Comparison of ENCODE assay signal across 9 cellular contexts in the genomic region with DNA sequence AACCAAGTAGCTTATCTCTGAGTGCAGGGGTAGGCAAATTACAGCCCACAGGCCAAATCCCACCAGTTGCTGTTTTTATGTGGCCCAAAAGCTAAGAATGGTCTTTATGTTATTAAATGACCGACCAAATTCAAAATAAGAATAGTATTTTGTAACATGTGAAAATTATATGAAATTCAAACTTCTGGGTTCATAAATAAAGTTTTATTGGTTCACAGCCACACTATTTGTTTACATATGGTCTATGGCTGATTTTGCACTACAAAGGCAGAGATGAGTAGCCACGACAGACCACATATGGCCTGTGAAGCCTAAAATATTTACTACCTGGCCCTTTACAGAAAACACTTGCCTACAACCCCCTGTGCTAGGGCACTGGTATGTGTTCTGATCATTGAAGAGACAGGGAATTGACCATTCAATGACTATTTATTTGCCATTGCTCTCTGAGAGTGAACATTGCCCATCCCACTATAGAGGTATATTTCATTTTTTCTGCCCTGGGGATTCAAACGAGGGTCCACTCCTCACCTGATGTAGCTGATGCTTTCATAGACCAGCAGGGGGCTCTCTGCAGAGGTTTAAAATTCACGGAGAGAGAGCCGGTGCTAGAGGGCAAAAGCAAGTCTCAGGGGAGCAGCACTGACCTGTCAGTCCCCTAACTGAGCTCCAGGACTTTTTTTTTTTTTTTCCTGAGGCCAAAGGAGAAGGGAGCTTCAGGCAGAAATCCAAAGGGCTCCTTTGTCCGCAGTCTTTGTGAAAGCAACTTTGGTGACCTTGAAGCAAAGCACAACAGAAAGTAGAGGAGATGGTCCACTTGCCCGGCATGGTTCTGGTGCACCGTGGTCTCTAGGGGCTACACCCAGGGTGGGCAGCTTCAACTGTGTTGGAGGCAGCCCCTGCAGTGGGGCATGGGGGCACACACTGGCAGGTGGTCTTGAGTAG. TPM values are rescaled to one million over a fixed set of nuclear protein-coding genes. Genes with fewer than 3 reads are reported as not detected.
A peak's percentile ranks its signal among the peaks of the same experiment; 100 is the strongest.
DNase-seq lines count a peak whose midpoint lies in the region; ATAC-seq, FAIRE-seq and TF ChIP-seq lines count a peak whose summit lies in the region.
"Had no signal": no experiment of that assay in that cellular context is flagged by ENCODE, and none has a peak within 500 bp of the region (broad histone marks: within the 10 kb centered on the region; RNA-seq: fewer than 3 reads in every experiment).

No MANE protein-coding gene starts in this region.

- H3K36me3 ChIP-seq in GM12878 (ENCODE audit: control insufficient read depth in 2 of 2, insufficient read depth in 2 of 2, low read length in 1 of 2) (no peaks in the 10 kb centered on the region), stomach (no peaks in the 10 kb centered on the region)

- peak; percentile 90 for FAIRE-seq in GM12878 (lab: Jason Lieb, UNC)
- FAIRE-seq: A204.1 had no signal

- H3K9ac ChIP-seq in GM12878 (ENCODE audit: control insufficient read depth, insufficient read depth, low read length): no peak overlapping the region

- no peaks in the 10 kb centered on the region for H4K20me1 ChIP-seq in GM12878 (ENCODE audit: control insufficient read depth, insufficient read depth)

- H3K27me3 ChIP-seq in GM12878 (replicated peaks in 1 of 2; ENCODE audit: control insufficient read depth in 2 of 2, insufficient read depth in 2 of 2, low read length in 1 of 2): 0 out of 4 replicates have a peak, but pooled peaks cover 1 to 4% of the 10 kb centered on the region in 2 experiments
- H3K27me3 ChIP-seq in stomach: peaks cover 0 to 52% (median 13%) of the 10 kb centered on the region in 3 donors

- H3K27ac ChIP-seq in GM12878 (ENCODE audit: control insufficient read depth, insufficient read depth) (no peak overlapping the region), stomach (no peak overlapping the region)

- no peak overlapping the region for H3K4me3 ChIP-seq in GM12878
- H3K4me3 ChIP-seq in stomach: no peak overlapping the region

- in situ Hi-C loops in SK-MEL-5 (cut with HindIII; ENCODE audit: low pct_unique_long_range_greater_than_20kb, low sequenced_read_pairs) (no loop called here), GM12878 (cut with MboI) (no loop called here)

- peak; percentile 94 for ATAC-seq in GM12878
- ATAC-seq in HG02610 (IDR thresholded peaks at IDR 0.05; ENCODE audit: unreplicated experiment): no peak

- SMC1A ChIA-PET in GM12878 (lab: Charles Lee; ENCODE audit: uncharacterized antibody, unreplicated experiment): interaction anchor here (0.6 to 14.3 kb wide), 7 partner anchors 9 to 107 kb away, joined by 3 to 245 read pairs (median 3); a partner anchor contains a TSS

- WGBS in GM12878 (ENCODE audit: insufficient coverage, insufficient replicate concordance, low lambda C conversion rate, missing lambda C conversion rate): 13% methylated on average over 8 of the region's 8 CpGs
- 27 to 39% (median 33%) methylated on average over 8 of the region's 8 CpGs for WGBS in stomach, 5 donors

- H2AFZ ChIP-seq in GM12878 (ENCODE audit: control insufficient read depth, low read depth, low read length): no peak overlapping the region

- POLR2A ChIA-PET in GM12878 (lab: Charles Lee): interaction anchor here (0.7 to 1.5 kb wide), 2 partner anchors 79 to 1227 kb away, joined by 3 to 5 read pairs; no protein-coding TSS in a partner anchor

- H3K9me3 ChIP-seq in GM12878 (replicated peaks; ENCODE audit: control insufficient read depth, insufficient read depth, low read length) (no peaks in the 10 kb centered on the region), stomach (no peaks in the 10 kb centered on the region)

- no peaks in the 10 kb centered on the region for H3K79me2 ChIP-seq in GM12878 (ENCODE audit: control insufficient read depth, insufficient read depth, low read length)

- peak; percentile 75 for TF ChIP-seq RAD21 in GM12878 (IDR thresholded peaks at IDR 0.05; ENCODE audit: insufficient read depth, low read depth, low read length)

- no peak overlapping the region for H3K4me2 ChIP-seq in GM12878 (ENCODE audit: control insufficient read depth, insufficient read depth)

- no peak for TF ChIP-seq POLR2A in GM12878 (IDR thresholded peaks at IDR 0.05; ENCODE audit: low read depth, low read length)
- TF ChIP-seq POLR2A in stomach (IDR thresholded peaks at IDR 0.05): no peak

- CTCF ChIA-PET in GM12878 (lab: Yijun Ruan, JAX): interaction anchor here (0.6 to 17.5 kb wide), 21 partner anchors 9 to 1087 kb away, joined by 3 to 521 read pairs (median 3); a partner anchor contains a TSS

- DNase-seq in DMS 273 (lab: John Stamatoyannopoulos, UW; ENCODE audit: unreplicated experiment) (peak; percentile 69), DMS 273 treated with DMSO at 0.1 percent for 48 hours (lab: John Stamatoyannopoulos, UW) (no peak), LoVo (ENCODE audit: low spot score) (peak; percentile 42), SK-MEL-5 (ENCODE audit: low read depth, low spot score) (peak; percentile 69), GM12878 (ENCODE audit: low read depth, low spot score) (no peak), kidney glomerular epithelial cell (lab: John Stamatoyannopoulos, UW) (peak; percentile 29), stomach (no peak)

- TF ChIP-seq EP300 in GM12878 (IDR thresholded peaks at IDR 0.05; ENCODE audit: borderline replicate concordance in 1 of 2, control insufficient read depth in 1 of 2, low read depth in 2 of 2, low read length in 2 of 2) (no peak), stomach (IDR thresholded peaks at IDR 0.05) (no peak)

- TF ChIP-seq CTCF in GM12878 (IDR thresholded peaks at IDR 0.05 in 2 of 3, conservative IDR thresholded peaks at IDR 0.05 in 1 of 3; ENCODE audit: control insufficient read depth in 2 of 3, extremely low read depth in 1 of 3, insufficient read depth in 1 of 3, low read depth in 3 of 3, low read length in 3 of 3) (peak; percentile 63 to 75 (median 70)), stomach (IDR thresholded peaks at IDR 0.05) (peak in 5 of 7 experiments; percentile 23 to 59 (median 44))

- BruUV-seq in GM12878 (replicated peaks; lab: Mats Ljungman, UMichigan): no TSS peak

- H3K4me1 ChIP-seq in GM12878 (ENCODE audit: control insufficient read depth, insufficient read depth, low read length) (no peaks in the 10 kb centered on the region), stomach (peaks cover 0 to 20% (median 2%) of the 10 kb centered on the region in 4 donors)

- RAD21 ChIA-PET in GM12878 (lab: Charles Lee; ENCODE audit: unreplicated experiment): interaction anchor here (0.9 to 7.9 kb wide), 5 partner anchors 74 to 99 kb away, joined by 3 to 105 read pairs (median 4); a partner anchor contains a TSS

- intact Hi-C loops in GM12878 (cut with micrococcal nuclease; ENCODE audit: unreplicated experiment) (loop anchor here (1.0 kb wide), 1 partner anchor 79 kb away; no protein-coding TSS in a partner anchor), stomach (cut with DNase I; ENCODE audit: low total_unique reads) (loop anchor here (5.0 kb wide), 1 partner anchor 79 kb away; no protein-coding TSS in a partner anchor)

RNA-seq across cellular contexts. Expression of a gene that starts 7.3 kb away (rescaled TPM):
- total RNA-seq in SK-MEL-5 (2014; rRNA removed; shearing (Covaris generic)): 77.8 and 87.0 TPM in 2 replicates
- 35.8 and 39.6 TPM in 2 replicates for polyA plus RNA-seq in SK-MEL-5 (2015; cell fraction: cytosol; rRNA removed)
- polyA plus RNA-seq in SK-MEL-5 (2015; cell fraction: nucleus; rRNA removed): 42.9 and 75.5 TPM in 2 replicates
- total RNA-seq in GM12878 (2013; cell fraction: nucleolus; rRNA removed): 127 and 129 TPM in 2 replicates
- total RNA-seq in GM12878 (2014; rRNA removed) (80.0 and 87.7 TPM in 2 replicates), GM12878 (2014; rRNA removed; fragmentation: Illumina TruSeq; extraction: Trizol) (153 and 167 TPM in 2 replicates), GM12878 (2021) (66.6 and 71.6 TPM in 2 replicates), stomach (100 to 1,000 TPM in 2 of 5 donors, 10 to 100 TPM in 2, not detected in 1; 70.7 to 152 (median 99.1) TPM)
- polyA plus RNA-seq in GM12878 (2011; ENCODE audit: low read depth): 32.8 TPM
- polyA plus RNA-seq in GM12878 (2011; rRNA removed) (71.8 and 92.8 TPM in 2 replicates), GM12878 (2014; fragmentation: Illumina TruSeq; extraction: Trizol) (138 and 145 TPM in 2 replicates), GM12878 (2014; fragmentation: Nextera tagmentation; extraction: Ambion mirVana) (10 to 100 TPM; 64.2 to 91.3 TPM), GM12878 (2014; rRNA removed) (76.2 and 85.1 TPM in 2 replicates), GM12878 (2016; fragmentation: Nextera tagmentation; extraction: Ambion mirVana) (100 to 1,000 TPM; 113 to 118 TPM), stomach (10 to 100 TPM; 42.6 to 82.7 (median 68.3) TPM)
- polyA plus RNA-seq in GM12878 (2011; cell fraction: cytosol; rRNA removed): 25.9 and 36.9 TPM in 2 replicates
- polyA plus RNA-seq in GM12878 (2011; cell fraction: nucleus; rRNA removed): 78.2 and 89.6 TPM in 2 replicates
- polyA plus RNA-seq in GM12878 (2012): 52.0 and 60.8 TPM in 2 replicates
- polyA minus RNA-seq in GM12878 (2011; rRNA and poly(A)+ RNA removed): 58.5 and 66.9 TPM in 2 replicates
- polyA minus RNA-seq in GM12878 (2011; cell fraction: cytosol; rRNA and poly(A)+ RNA removed): 26.9 and 28.5 TPM in 2 replicates
- 62.7 and 110 TPM in 2 replicates for polyA minus RNA-seq in GM12878 (2011; cell fraction: nucleus; rRNA and poly(A)+ RNA removed)

RNA-seq across cellular contexts. Expression of a gene that starts 31.7 kb away (rescaled TPM):
- not detected in 2 replicates for total RNA-seq in SK-MEL-5 (2014; rRNA removed; shearing (Covaris generic))
- not detected in 2 replicates for polyA plus RNA-seq in SK-MEL-5 (2015; cell fraction: cytosol; rRNA removed)
- not detected in 2 replicates for polyA plus RNA-seq in SK-MEL-5 (2015; cell fraction: nucleus; rRNA removed)
- total RNA-seq in GM12878 (2013; cell fraction: nucleolus; rRNA removed): not detected in 2 replicates
- not detected in 2 replicates for total RNA-seq in GM12878 (2014; rRNA removed)
- not detected in 2 replicates for total RNA-seq in GM12878 (2014; rRNA removed; fragmentation: Illumina TruSeq; extraction: Trizol)
- total RNA-seq in GM12878 (2021): not detected in 2 replicates
- polyA plus RNA-seq in GM12878 (2011; ENCODE audit: low read depth): not detected
- not detected in 2 replicates for polyA plus RNA-seq in GM12878 (2011; rRNA removed)
- not detected in 2 replicates for polyA plus RNA-seq in GM12878 (2011; cell fraction: cytosol; rRNA removed)
- not detected in 2 replicates for polyA plus RNA-seq in GM12878 (2011; cell fraction: nucleus; rRNA removed)
- not detected in 2 replicates for polyA plus RNA-seq in GM12878 (2012)
- not detected in 2 replicates for polyA plus RNA-seq in GM12878 (2014; fragmentation: Illumina TruSeq; extraction: Trizol)
- not detected for polyA plus RNA-seq in GM12878 (2014; fragmentation: Nextera tagmentation; extraction: Ambion mirVana)
- not detected in 2 replicates for polyA plus RNA-seq in GM12878 (2014; rRNA removed)
- not detected for polyA plus RNA-seq in GM12878 (2016; fragmentation: Nextera tagmentation; extraction: Ambion mirVana)
- polyA minus RNA-seq in GM12878 (2011; rRNA and poly(A)+ RNA removed): not detected in 2 replicates
- polyA minus RNA-seq in GM12878 (2011; cell fraction: cytosol; rRNA and poly(A)+ RNA removed): not detected in 2 replicates
- not detected in 2 replicates for polyA minus RNA-seq in GM12878 (2011; cell fraction: nucleus; rRNA and poly(A)+ RNA removed)
- 1 to 10 TPM in 3 of 5 donors, under 1 TPM in 2; 0.87 to 5.8 (median 1.8) TPM for total RNA-seq in stomach
- polyA plus RNA-seq in stomach: 1 to 10 TPM in 2 of 3 donors, under 1 TPM in 1; 0.50 to 1.7 (median 1.2) TPM

RNA-seq across cellular contexts. Expression of a gene that starts 46.3 kb away (rescaled TPM):
- not detected in 2 replicates for total RNA-seq in SK-MEL-5 (2014; rRNA removed; shearing (Covaris generic))
- not detected in 2 replicates for polyA plus RNA-seq in SK-MEL-5 (2015; cell fraction: cytosol; rRNA removed)
- polyA plus RNA-seq in SK-MEL-5 (2015; cell fraction: nucleus; rRNA removed): not detected in 2 replicates
- not detected in 2 replicates for total RNA-seq in GM12878 (2013; cell fraction: nucleolus; rRNA removed)
- total RNA-seq in GM12878 (2014; rRNA removed) (not detected in 2 replicates), GM12878 (2014; rRNA removed; fragmentation: Illumina TruSeq; extraction: Trizol) (not detected in 2 replicates), GM12878 (2021) (not detected in 2 replicates), stomach (10 to 100 TPM in 2 of 5 donors, 1 to 10 TPM in 2, not detected in 1; 2.9 to 30.6 (median 15.2) TPM)
- not detected for polyA plus RNA-seq in GM12878 (2011; ENCODE audit: low read depth)
- polyA plus RNA-seq in GM12878 (2011; rRNA removed) (not detected in 2 replicates), GM12878 (2014; fragmentation: Illumina TruSeq; extraction: Trizol) (not detected in 2 replicates), GM12878 (2014; fragmentation: Nextera tagmentation; extraction: Ambion mirVana) (under 1 TPM in 1 of 2 experiments, not detected in 1; 0.03 TPM), GM12878 (2014; rRNA removed) (not detected in 2 replicates), GM12878 (2016; fragmentation: Nextera tagmentation; extraction: Ambion mirVana) (under 1 TPM; 0.05 to 0.13 TPM), stomach (10 to 100 TPM; 12.7 to 18.8 (median 15.4) TPM)
- 0.04 TPM in 1 of 2 replicates, not detected in the other for polyA plus RNA-seq in GM12878 (2011; cell fraction: cytosol; rRNA removed)
- polyA plus RNA-seq in GM12878 (2011; cell fraction: nucleus; rRNA removed): not detected in 2 replicates
- polyA plus RNA-seq in GM12878 (2012): 0.04 and 0.06 TPM in 2 replicates
- polyA minus RNA-seq in GM12878 (2011; rRNA and poly(A)+ RNA removed): not detected in 2 replicates
- not detected in 2 replicates for polyA minus RNA-seq in GM12878 (2011; cell fraction: cytosol; rRNA and poly(A)+ RNA removed)
- polyA minus RNA-seq in GM12878 (2011; cell fraction: nucleus; rRNA and poly(A)+ RNA removed): not detected in 2 replicates

RNA-seq across cellular contexts. Expression of a gene that starts 48.9 kb away (rescaled TPM):
- total RNA-seq in SK-MEL-5 (2014; rRNA removed; shearing (Covaris generic)): 7.4 and 7.7 TPM in 2 replicates
- 6.1 and 11.8 TPM in 2 replicates for polyA plus RNA-seq in SK-MEL-5 (2015; cell fraction: cytosol; rRNA removed)
- 10.3 and 12.5 TPM in 2 replicates for polyA plus RNA-seq in SK-MEL-5 (2015; cell fraction: nucleus; rRNA removed)
- 21.0 and 33.3 TPM in 2 replicates for total RNA-seq in GM12878 (2013; cell fraction: nucleolus; rRNA removed)
- 10.6 and 11.0 TPM in 2 replicates for total RNA-seq in GM12878 (2014; rRNA removed)
- 10.5 and 11.3 TPM in 2 replicates for total RNA-seq in GM12878 (2014; rRNA removed; fragmentation: Illumina TruSeq; extraction: Trizol)
- total RNA-seq in GM12878 (2021): 20.6 and 22.4 TPM in 2 replicates
- 5.0 TPM for polyA plus RNA-seq in GM12878 (2011; ENCODE audit: low read depth)
- 10.2 and 10.4 TPM in 2 replicates for polyA plus RNA-seq in GM12878 (2011; rRNA removed)
- polyA plus RNA-seq in GM12878 (2011; cell fraction: cytosol; rRNA removed): 6.1 and 11.1 TPM in 2 replicates
- polyA plus RNA-seq in GM12878 (2011; cell fraction: nucleus; rRNA removed): 7.8 and 10.6 TPM in 2 replicates
- polyA plus RNA-seq in GM12878 (2012): 6.9 and 7.7 TPM in 2 replicates
- polyA plus RNA-seq in GM12878 (2014; fragmentation: Illumina TruSeq; extraction: Trizol): 10.1 and 12.6 TPM in 2 replicates
- polyA plus RNA-seq in GM12878 (2014; fragmentation: Nextera tagmentation; extraction: Ambion mirVana): 1 to 10 TPM; 2.7 to 3.3 TPM
- 10.3 and 13.7 TPM in 2 replicates for polyA plus RNA-seq in GM12878 (2014; rRNA removed)
- 1 to 10 TPM; 6.9 to 7.8 TPM for polyA plus RNA-seq in GM12878 (2016; fragmentation: Nextera tagmentation; extraction: Ambion mirVana)
- polyA minus RNA-seq in GM12878 (2011; rRNA and poly(A)+ RNA removed): 7.5 and 11.1 TPM in 2 replicates
- polyA minus RNA-seq in GM12878 (2011; cell fraction: cytosol; rRNA and poly(A)+ RNA removed): 5.5 and 10.3 TPM in 2 replicates
- 17.3 and 26.7 TPM in 2 replicates for polyA minus RNA-seq in GM12878 (2011; cell fraction: nucleus; rRNA and poly(A)+ RNA removed)
- 100 to 1,000 TPM in 1 of 5 donors, 10 to 100 TPM in 4; 11.6 to 132 (median 22.0) TPM for total RNA-seq in stomach
- 1 to 10 TPM; 3.6 to 5.3 (median 4.0) TPM for polyA plus RNA-seq in stomach

Comparison
In these comparisons a context has a peak if more than half of its experiments do, and no peak if none do; other contexts are left out.
1. DNase-seq: peak in DMS 273 (single experiment), LoVo (single experiment), SK-MEL-5 (single experiment) and kidney glomerular epithelial cell (single experiment); none in DMS 273 treated with DMSO at 0.1 percent for 48 hours (single experiment), GM12878 (single experiment) and stomach (single experiment).